1 cellular context compared by ENCODE assay signal in the genomic region with DNA sequence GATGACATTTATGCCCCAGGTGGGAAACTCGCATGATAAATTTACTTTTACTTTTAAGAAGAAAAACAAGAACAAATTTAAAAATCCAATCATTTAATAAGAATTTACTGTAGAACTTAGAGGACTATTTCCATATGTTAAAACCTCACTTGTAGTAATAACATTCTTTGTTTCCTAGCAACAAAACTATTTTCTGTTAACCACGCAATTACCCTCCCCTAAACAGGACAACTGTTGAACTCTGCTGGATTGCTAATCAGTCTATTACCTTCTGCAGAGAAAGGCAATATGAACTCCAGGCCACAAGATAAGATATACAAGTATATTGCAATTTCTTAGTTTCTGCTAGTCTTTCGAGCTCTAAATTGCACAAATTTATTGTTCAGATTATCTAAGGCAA.
TF ChIP-seq lines count a peak whose summit lies in the region.

No MANE protein-coding gene starts in this region.

TF ChIP-seq in SK-N-SH, 30 proteins besides CTCF, POLR2A, EP300 and RAD21 (continued from another document):
- TF ChIP-seq, protein P1, sequence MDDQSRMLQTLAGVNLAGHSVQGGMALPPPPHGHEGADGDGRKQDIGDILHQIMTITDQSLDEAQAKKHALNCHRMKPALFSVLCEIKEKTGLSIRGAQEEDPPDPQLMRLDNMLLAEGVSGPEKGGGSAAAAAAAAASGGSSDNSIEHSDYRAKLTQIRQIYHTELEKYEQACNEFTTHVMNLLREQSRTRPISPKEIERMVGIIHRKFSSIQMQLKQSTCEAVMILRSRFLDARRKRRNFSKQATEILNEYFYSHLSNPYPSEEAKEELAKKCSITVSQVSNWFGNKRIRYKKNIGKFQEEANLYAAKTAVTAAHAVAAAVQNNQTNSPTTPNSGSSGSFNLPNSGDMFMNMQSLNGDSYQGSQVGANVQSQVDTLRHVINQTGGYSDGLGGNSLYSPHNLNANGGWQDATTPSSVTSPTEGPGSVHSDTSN (IDR thresholded peaks at IDR 0.05) = no peak
- TF ChIP-seq, protein P2, sequence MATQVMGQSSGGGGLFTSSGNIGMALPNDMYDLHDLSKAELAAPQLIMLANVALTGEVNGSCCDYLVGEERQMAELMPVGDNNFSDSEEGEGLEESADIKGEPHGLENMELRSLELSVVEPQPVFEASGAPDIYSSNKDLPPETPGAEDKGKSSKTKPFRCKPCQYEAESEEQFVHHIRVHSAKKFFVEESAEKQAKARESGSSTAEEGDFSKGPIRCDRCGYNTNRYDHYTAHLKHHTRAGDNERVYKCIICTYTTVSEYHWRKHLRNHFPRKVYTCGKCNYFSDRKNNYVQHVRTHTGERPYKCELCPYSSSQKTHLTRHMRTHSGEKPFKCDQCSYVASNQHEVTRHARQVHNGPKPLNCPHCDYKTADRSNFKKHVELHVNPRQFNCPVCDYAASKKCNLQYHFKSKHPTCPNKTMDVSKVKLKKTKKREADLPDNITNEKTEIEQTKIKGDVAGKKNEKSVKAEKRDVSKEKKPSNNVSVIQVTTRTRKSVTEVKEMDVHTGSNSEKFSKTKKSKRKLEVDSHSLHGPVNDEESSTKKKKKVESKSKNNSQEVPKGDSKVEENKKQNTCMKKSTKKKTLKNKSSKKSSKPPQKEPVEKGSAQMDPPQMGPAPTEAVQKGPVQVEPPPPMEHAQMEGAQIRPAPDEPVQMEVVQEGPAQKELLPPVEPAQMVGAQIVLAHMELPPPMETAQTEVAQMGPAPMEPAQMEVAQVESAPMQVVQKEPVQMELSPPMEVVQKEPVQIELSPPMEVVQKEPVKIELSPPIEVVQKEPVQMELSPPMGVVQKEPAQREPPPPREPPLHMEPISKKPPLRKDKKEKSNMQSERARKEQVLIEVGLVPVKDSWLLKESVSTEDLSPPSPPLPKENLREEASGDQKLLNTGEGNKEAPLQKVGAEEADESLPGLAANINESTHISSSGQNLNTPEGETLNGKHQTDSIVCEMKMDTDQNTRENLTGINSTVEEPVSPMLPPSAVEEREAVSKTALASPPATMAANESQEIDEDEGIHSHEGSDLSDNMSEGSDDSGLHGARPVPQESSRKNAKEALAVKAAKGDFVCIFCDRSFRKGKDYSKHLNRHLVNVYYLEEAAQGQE (IDR thresholded peaks at IDR 0.05; ENCODE audit: low read depth, low read length) = no peak
- TF ChIP-seq FOSL2 (IDR thresholded peaks at IDR 0.05; ENCODE audit: borderline replicate concordance, low read depth) (no peak), ELF1 (IDR thresholded peaks at IDR 0.05) (no peak), FOXM1 (IDR thresholded peaks at IDR 0.05; ENCODE audit: low read depth) (no peak), RFX5 (IDR thresholded peaks at IDR 0.05; ENCODE audit: low read length) (no peak), GATA2 (CRISPR knock-in tag; IDR thresholded peaks at IDR 0.05) (no peak), SIN3A (IDR thresholded peaks at IDR 0.05; ENCODE audit: borderline replicate concordance, low read depth, low read length) (no peak), RCOR1 (IDR thresholded peaks at IDR 0.05; ENCODE audit: low read length) (no peak), TCF12 (IDR thresholded peaks at IDR 0.05) (no peak), EZH2phosphoT487 (IDR thresholded peaks at IDR 0.05; ENCODE audit: borderline replicate concordance, low read depth) (no peak), MEF2A (IDR thresholded peaks at IDR 0.05; ENCODE audit: borderline replicate concordance, low read depth) (no peak), NRF1 (IDR thresholded peaks at IDR 0.05; ENCODE audit: low read depth, low read length) (no peak)
- TF ChIP-seq, protein P3, sequence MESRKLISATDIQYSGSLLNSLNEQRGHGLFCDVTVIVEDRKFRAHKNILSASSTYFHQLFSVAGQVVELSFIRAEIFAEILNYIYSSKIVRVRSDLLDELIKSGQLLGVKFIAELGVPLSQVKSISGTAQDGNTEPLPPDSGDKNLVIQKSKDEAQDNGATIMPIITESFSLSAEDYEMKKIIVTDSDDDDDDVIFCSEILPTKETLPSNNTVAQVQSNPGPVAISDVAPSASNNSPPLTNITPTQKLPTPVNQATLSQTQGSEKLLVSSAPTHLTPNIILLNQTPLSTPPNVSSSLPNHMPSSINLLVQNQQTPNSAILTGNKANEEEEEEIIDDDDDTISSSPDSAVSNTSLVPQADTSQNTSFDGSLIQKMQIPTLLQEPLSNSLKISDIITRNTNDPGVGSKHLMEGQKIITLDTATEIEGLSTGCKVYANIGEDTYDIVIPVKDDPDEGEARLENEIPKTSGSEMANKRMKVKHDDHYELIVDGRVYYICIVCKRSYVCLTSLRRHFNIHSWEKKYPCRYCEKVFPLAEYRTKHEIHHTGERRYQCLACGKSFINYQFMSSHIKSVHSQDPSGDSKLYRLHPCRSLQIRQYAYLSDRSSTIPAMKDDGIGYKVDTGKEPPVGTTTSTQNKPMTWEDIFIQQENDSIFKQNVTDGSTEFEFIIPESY (IDR thresholded peaks at IDR 0.05; ENCODE audit: borderline replicate concordance, low read depth) = no peak
- TF ChIP-seq, protein P4, sequence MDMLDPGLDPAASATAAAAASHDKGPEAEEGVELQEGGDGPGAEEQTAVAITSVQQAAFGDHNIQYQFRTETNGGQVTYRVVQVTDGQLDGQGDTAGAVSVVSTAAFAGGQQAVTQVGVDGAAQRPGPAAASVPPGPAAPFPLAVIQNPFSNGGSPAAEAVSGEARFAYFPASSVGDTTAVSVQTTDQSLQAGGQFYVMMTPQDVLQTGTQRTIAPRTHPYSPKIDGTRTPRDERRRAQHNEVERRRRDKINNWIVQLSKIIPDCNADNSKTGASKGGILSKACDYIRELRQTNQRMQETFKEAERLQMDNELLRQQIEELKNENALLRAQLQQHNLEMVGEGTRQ (IDR thresholded peaks at IDR 0.05; ENCODE audit: borderline replicate concordance, low read depth, low read length) = no peak
- TF ChIP-seq, protein P5, sequence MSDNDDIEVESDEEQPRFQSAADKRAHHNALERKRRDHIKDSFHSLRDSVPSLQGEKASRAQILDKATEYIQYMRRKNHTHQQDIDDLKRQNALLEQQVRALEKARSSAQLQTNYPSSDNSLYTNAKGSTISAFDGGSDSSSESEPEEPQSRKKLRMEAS (IDR thresholded peaks at IDR 0.05; ENCODE audit: low read depth) = no peak
- TF ChIP-seq, protein P6, sequence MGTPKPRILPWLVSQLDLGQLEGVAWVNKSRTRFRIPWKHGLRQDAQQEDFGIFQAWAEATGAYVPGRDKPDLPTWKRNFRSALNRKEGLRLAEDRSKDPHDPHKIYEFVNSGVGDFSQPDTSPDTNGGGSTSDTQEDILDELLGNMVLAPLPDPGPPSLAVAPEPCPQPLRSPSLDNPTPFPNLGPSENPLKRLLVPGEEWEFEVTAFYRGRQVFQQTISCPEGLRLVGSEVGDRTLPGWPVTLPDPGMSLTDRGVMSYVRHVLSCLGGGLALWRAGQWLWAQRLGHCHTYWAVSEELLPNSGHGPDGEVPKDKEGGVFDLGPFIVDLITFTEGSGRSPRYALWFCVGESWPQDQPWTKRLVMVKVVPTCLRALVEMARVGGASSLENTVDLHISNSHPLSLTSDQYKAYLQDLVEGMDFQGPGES (IDR thresholded peaks at IDR 0.05; ENCODE audit: low read depth, low read length) = no peak
TF ChIP-seq in SK-N-SH: peak in this region for 0.
